ENCODE assay signal across 20 cellular contexts in genomic region chr12:105740337-105740736, GRCh38.
A peak's percentile ranks its signal among the peaks of the same experiment; 100 is the strongest.
DNase-seq lines count a peak whose midpoint lies in the region; ATAC-seq and TF ChIP-seq lines count a peak whose summit lies in the region.
"Had no signal": no experiment of that assay in that cellular context is flagged by ENCODE, and none has a peak within 500 bp of the region (broad histone marks: within the 10 kb centered on the region; RNA-seq: fewer than 3 reads in every experiment).

No MANE protein-coding gene starts in this region.

- no peak for ATAC-seq in esophagus mucosa
- ATAC-seq in GM21825 (IDR thresholded peaks at IDR 0.05; ENCODE audit: unreplicated experiment) = no peak
- ATAC-seq: left lobe of liver, mucosa of descending colon, PC-3, T-helper 17 cell had no signal

- TF ChIP-seq EP300 in Ishikawa (IDR thresholded peaks at IDR 0.05; ENCODE audit: borderline replicate concordance) = peak; percentile 53; the same call in 1 of the 2 replicates

- DNase-seq in DMS 273 (lab: John Stamatoyannopoulos, UW; ENCODE audit: unreplicated experiment) (peak; percentile 79), cerebellum (ENCODE audit: low spot score) (peak; percentile 54), medulla oblongata (ENCODE audit: extremely low spot score) (peak; percentile 7), NCI-H1436 treated with DMSO at 0.1 percent for 48 hours (lab: John Stamatoyannopoulos, UW) (no peak), NK-92 (lab: John Stamatoyannopoulos, UW; ENCODE audit: unreplicated experiment) (no peak)
- DNase-seq: activated CD4-positive, alpha-beta memory T cell treated with anti-CD3 and anti-CD28 coated beads, Interleukin-2, amount 10 ng/mL, durations not matched to agents 7 days and 5 days; activated naive CD4-positive, alpha-beta T cell treated with anti-CD3 and anti-CD28 coated beads, Interleukin-2, amount 10 ng/mL, durations not matched to agents 7 days and 5 days; activated T-cell treated with anti-CD3 and anti-CD28 coated beads, Interleukin-2, amount 50 U/mL, for 1 hour; CD4-positive, alpha-beta T cell; DMS53; foreskin melanocyte; NCI-H187 treated with DMSO at 0.1 percent for 48 hours; SJCRH30; T-helper 17 cell had no signal

- TF ChIP-seq RAD21 in Ishikawa (IDR thresholded peaks at IDR 0.05; ENCODE audit: low read depth) = no peak

TF ChIP-seq in Ishikawa, 13 proteins besides CTCF, POLR2A, EP300 and RAD21:
- TF ChIP-seq CEBPB (IDR thresholded peaks at IDR 0.05) = no peak
- TF ChIP-seq TEAD4 (IDR thresholded peaks at IDR 0.05) = no peak
- TF ChIP-seq REST (IDR thresholded peaks at IDR 0.05; ENCODE audit: low read depth) = no peak
- peak; percentile 77 for TF ChIP-seq TCF12 (IDR thresholded peaks at IDR 0.05; ENCODE audit: low read depth)

Comparison
In these comparisons a context has a peak if more than half of its experiments do, and no peak if none do; other contexts are left out.
1. DNase-seq: peak in DMS 273 (single experiment), cerebellum (single experiment) and medulla oblongata (single experiment); none in NCI-H1436 treated with DMSO at 0.1 percent for 48 hours (single experiment) and NK-92 (single experiment).